8 cellular contexts compared by ENCODE assay signal in the genomic region with DNA sequence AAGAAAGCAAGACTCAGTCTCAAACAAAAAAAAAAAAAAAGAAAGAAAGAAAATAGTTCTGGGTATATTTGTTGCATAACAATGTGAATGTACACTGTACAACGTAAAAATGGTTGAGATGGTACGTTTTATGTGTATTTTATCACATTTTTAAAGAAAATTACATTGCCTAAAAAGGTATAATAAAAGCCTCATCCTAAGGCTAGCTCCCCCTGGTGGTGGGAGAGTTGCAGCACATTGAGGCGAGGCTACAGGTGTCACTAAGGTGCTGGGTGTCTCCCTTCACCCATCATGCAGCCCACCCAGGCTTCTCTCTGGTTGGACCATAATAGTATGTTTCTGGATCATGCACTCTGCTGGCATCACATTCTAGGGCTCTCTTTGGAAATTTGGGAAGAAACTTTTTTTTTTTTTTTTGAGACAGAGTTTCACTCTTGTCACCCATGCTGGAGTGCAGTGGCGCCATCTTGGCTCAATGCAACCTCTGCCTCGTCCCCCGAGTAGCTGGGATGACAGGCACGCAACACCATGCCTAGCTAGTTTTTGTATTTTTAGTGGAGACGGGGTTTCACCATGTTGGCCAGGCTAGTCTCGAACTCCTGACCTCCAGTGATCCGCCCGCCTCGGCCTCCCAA. TPM values are rescaled to one million over a fixed set of nuclear protein-coding genes. Genes with fewer than 3 reads are reported as not detected.
DNase-seq lines count a peak whose midpoint lies in the region; ATAC-seq and TF ChIP-seq lines count a peak whose summit lies in the region.

No MANE protein-coding gene starts in this region.

- H3K18ac ChIP-seq in neuronal stem cell (ENCODE audit: low read length) = no peak overlapping the region

- H3K27me3 Mint-ChIP-seq in activated CD8-positive, alpha-beta memory T cell treated with anti-CD3 and anti-CD28 coated beads, Interleukin-2, amount 10 ng/mL, durations not matched to agents 7 days and 5 days = peaks cover 12% of the 10 kb centered on the region

- WGBS in neuronal stem cell (ENCODE audit: extremely low coverage in 2 of 2, insufficient read length in 2 of 2, insufficient replicate concordance in 1 of 2), 2 donors = no CpG with 5 or more reads among the region's 12 CpGs

- no peak overlapping the region for H2BK12ac ChIP-seq in neuronal stem cell (ENCODE audit: low read length)

- H2AFZ ChIP-seq in neuronal stem cell (ENCODE audit: low read length) = no peak overlapping the region

- H3K9me3 Mint-ChIP-seq in activated CD8-positive, alpha-beta memory T cell treated with anti-CD3 and anti-CD28 coated beads, Interleukin-2, amount 10 ng/mL, durations not matched to agents 7 days and 5 days (ENCODE audit: low read depth) = no peaks in the 10 kb centered on the region

- H2AK5ac ChIP-seq in neuronal stem cell (ENCODE audit: low read depth, low read length) = no peak overlapping the region

- H3K4me3 ChIP-seq in neuronal stem cell (ENCODE audit: low read length in 2 of 2) (no peak overlapping the region), tibial artery (no peak overlapping the region)

- H2BK5ac ChIP-seq in neuronal stem cell (ENCODE audit: low read length) = no peak overlapping the region

- no peak overlapping the region for H3K14ac ChIP-seq in neuronal stem cell (ENCODE audit: low read length)

- H3K4me1 Mint-ChIP-seq in activated CD8-positive, alpha-beta memory T cell treated with anti-CD3 and anti-CD28 coated beads, Interleukin-2, amount 10 ng/mL, durations not matched to agents 7 days and 5 days = peaks cover 10% of the 10 kb centered on the region

- H3K9ac ChIP-seq in neuronal stem cell (ENCODE audit: low read depth, low read length, poor library complexity) = no peak overlapping the region

- peak; percentile 72 to 77 for TF ChIP-seq CTCF in tibial artery (IDR thresholded peaks at IDR 0.05)

- H2BK120ac ChIP-seq in neuronal stem cell (ENCODE audit: low read depth, low read length) = no peak overlapping the region

- H3K23ac ChIP-seq in neuronal stem cell (ENCODE audit: low read depth, low read length, poor library complexity) = no peak overlapping the region

- CTCF ChIA-PET in activated CD8-positive, alpha-beta memory T cell treated with anti-CD3 and anti-CD28 coated beads, Interleukin-2, amount 10 ng/mL, durations not matched to agents 7 days and 5 days (lab: Charles Lee) = interaction anchor here (0.7 to 3.3 kb wide), 26 partner anchors 9 to 531 kb away, joined by 3 to 35 read pairs (median 4); a partner anchor contains a TSS

- H4K91ac ChIP-seq in neuronal stem cell (ENCODE audit: low read depth, low read length, poor library complexity) = no peak overlapping the region

- H2BK15ac ChIP-seq in neuronal stem cell (ENCODE audit: low read length) = no peak overlapping the region

- no peak overlapping the region for H3K27ac ChIP-seq in neuronal stem cell (replicated peaks; ENCODE audit: low read length)
- no peak overlapping the region for H3K27ac ChIP-seq in tibial artery

- H3K79me1 ChIP-seq in neuronal stem cell (ENCODE audit: low read depth, low read length) = no peaks in the 10 kb centered on the region

- no peak overlapping the region for H3K4ac ChIP-seq in neuronal stem cell (ENCODE audit: low read length)

- no peak overlapping the region for H3K4me2 ChIP-seq in neuronal stem cell (ENCODE audit: insufficient read depth, low read length, poor library complexity, severe bottlenecking)

- DNase-seq in NOMO-1 (lab: John Stamatoyannopoulos, UW; ENCODE audit: unreplicated experiment in 2 of 2) (peak; percentile 12 to 47), NOMO-1 treated with dmso at 0.1 percent for 144 hours (lab: John Stamatoyannopoulos, UW; ENCODE audit: unreplicated experiment) (no peak), NCI-H526 (lab: John Stamatoyannopoulos, UW) (peak; percentile 26 to 77), neuronal stem cell (ENCODE audit: low spot score) (peak; percentile 57), tibial artery (peak; percentile 75)
- peak; percentile 89 for DNase-seq in activated CD8-positive, alpha-beta memory T cell treated with anti-CD3 and anti-CD28 coated beads, Interleukin-2, amount 10 ng/mL, durations not matched to agents 7 days and 5 days

- no peak overlapping the region for H4K8ac ChIP-seq in neuronal stem cell (ENCODE audit: low read depth, low read length)

- H3K4me3 Mint-ChIP-seq in activated CD8-positive, alpha-beta memory T cell treated with anti-CD3 and anti-CD28 coated beads, Interleukin-2, amount 10 ng/mL, durations not matched to agents 7 days and 5 days = no peak overlapping the region

- no peaks in the 10 kb centered on the region for H3K36me3 Mint-ChIP-seq in activated CD8-positive, alpha-beta memory T cell treated with anti-CD3 and anti-CD28 coated beads, Interleukin-2, amount 10 ng/mL, durations not matched to agents 7 days and 5 days

- H3K9me3 ChIP-seq in neuronal stem cell (replicated peaks in 1 of 2; ENCODE audit: control insufficient read depth in 2 of 2, insufficient read depth in 1 of 2, low read depth in 1 of 2, low read length in 2 of 2) (no peaks in the 10 kb centered on the region), tibial artery (no peaks in the 10 kb centered on the region)

- H3K27me3 ChIP-seq in neuronal stem cell (ENCODE audit: control insufficient read depth in 3 of 3, insufficient read depth in 3 of 3, low read depth in 1 of 3, low read length in 3 of 3) (no peaks in the 10 kb centered on the region), tibial artery (peaks cover 0 to under 1% of the 10 kb centered on the region in 2 donors)

- intact Hi-C loops in tibial artery (cut with DNase I; ENCODE audit: low total_unique reads) = loop anchor here (5.0 kb wide), 2 partner anchors 65 to 215 kb away; a partner anchor contains a TSS

- H3K27ac Mint-ChIP-seq in activated CD8-positive, alpha-beta memory T cell treated with anti-CD3 and anti-CD28 coated beads, Interleukin-2, amount 10 ng/mL, durations not matched to agents 7 days and 5 days = no peak overlapping the region

- H3K4me1 ChIP-seq in neuronal stem cell (ENCODE audit: control insufficient read depth in 2 of 2, insufficient read depth in 1 of 2, low read depth in 1 of 2, low read length in 2 of 2) (no peaks in the 10 kb centered on the region), tibial artery (no peaks in the 10 kb centered on the region)

- ATAC-seq in activated CD8-positive, alpha-beta memory T cell treated with anti-CD3 and anti-CD28 coated beads, Interleukin-2, amount 10 ng/mL, durations not matched to agents 7 days and 5 days = peak; percentile 89
- ATAC-seq in esophagus mucosa (peak; percentile 66), HG03378 (IDR thresholded peaks at IDR 0.05; ENCODE audit: unreplicated experiment) (no peak)

- no peaks in the 10 kb centered on the region for H3K36me3 ChIP-seq in neuronal stem cell (replicated peaks in 1 of 2; ENCODE audit: control insufficient read depth in 2 of 2, insufficient read depth in 2 of 2, low read length in 2 of 2)
- no peaks in the 10 kb centered on the region for H3K36me3 ChIP-seq in tibial artery

RNA-seq across cellular contexts. Expression of a gene that starts 12.4 kb away (rescaled TPM):
- 100 to 1,000 TPM; 139 to 183 TPM for total RNA-seq in activated CD8-positive, alpha-beta memory T cell treated with anti-CD3 and anti-CD28 coated beads, Interleukin-2, amount 10 ng/mL, durations not matched to agents 7 days and 5 days
- total RNA-seq in esophagus mucosa = 458 TPM
- 328 TPM for polyA plus RNA-seq in neuronal stem cell (2013, experiment 1 of 2)
- polyA plus RNA-seq in neuronal stem cell (2013, experiment 2 of 2) = 322 TPM
